9 cellular contexts compared by ENCODE assay signal in the genomic region with DNA sequence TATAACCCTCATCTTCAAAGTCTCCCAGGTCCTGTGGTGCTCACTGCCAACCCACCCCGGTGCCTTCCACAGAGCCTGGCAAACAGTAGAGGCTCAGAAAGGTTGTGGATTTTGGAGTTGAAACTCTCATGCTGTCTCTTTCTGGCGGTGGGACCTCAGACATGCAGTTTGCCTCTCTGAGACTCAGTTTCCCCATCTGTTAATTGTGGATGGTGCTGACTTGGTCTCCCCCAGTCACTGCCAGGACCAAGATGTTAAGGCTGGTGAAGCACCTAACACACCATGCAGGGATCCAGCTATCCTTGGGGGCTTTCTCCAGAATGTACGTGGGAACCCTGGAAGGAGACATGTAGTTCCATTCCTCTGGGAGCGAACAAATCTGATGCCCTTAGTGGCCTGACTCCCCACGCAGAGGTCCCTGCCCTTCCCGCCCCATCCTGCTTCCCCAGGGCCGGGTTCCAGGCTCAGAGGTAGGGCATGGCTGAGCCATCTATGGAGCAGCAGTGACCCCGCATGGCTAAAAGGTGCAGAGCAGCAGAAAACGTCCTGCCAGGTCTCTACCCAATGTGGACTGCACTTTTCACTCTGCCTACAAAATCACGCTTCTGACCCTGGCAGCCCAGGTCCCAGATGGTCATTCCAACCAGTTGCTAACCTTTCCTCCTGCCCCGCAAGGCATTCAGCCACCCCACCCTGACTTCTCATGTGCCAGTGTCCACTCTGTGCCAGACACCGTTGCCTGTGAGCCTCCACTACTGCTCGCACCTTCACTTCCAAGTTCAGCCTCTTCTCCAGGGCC.
DNase-seq lines count a peak whose midpoint lies in the region; ATAC-seq and TF ChIP-seq lines count a peak whose summit lies in the region.
"Had no signal": no experiment of that assay in that cellular context is flagged by ENCODE, and none has a peak within 500 bp of the region (broad histone marks: within the 10 kb centered on the region; RNA-seq: fewer than 3 reads in every experiment).

No MANE protein-coding gene starts in this region.

- TF ChIP-seq CTCF in AG09319 (IDR thresholded peaks at IDR 0.05; ENCODE audit: low read depth, low read length), result peak; percentile 93
- TF ChIP-seq CTCF in nephron (IDR thresholded peaks at IDR 0.05; ENCODE audit: unreplicated experiment in 3 of 3), result peak; percentile 86 to 94 (median 90)

- H3K27ac Mint-ChIP-seq in nephron, result peak overlapping the region in 1 of 3 experiments; percentile 51
- H3K27ac Mint-ChIP-seq: stimulated activated naive CD8-positive, alpha-beta T cell treated with anti-CD3 and anti-CD28 coated beads, Interleukin-15, Interleukin-2, amounts not matched to agents 100 ng/mL and 50 ng/mL, for 24 hours had no signal

- peak; percentile 71 for ATAC-seq in GM18909 (IDR thresholded peaks at IDR 0.05; ENCODE audit: poor library complexity, unreplicated experiment)

- H3K4me3 Mint-ChIP-seq in nephron, result no peak overlapping the region
- H3K4me3 Mint-ChIP-seq: stimulated activated naive CD8-positive, alpha-beta T cell treated with anti-CD3 and anti-CD28 coated beads, Interleukin-15, Interleukin-2, amounts not matched to agents 100 ng/mL and 50 ng/mL, for 24 hours had no signal

- DNase-seq in AG09319 (ENCODE audit: extremely low read depth, low read depth), result no peak
- DNase-seq in HK-2 (ENCODE audit: unreplicated experiment), result peak; percentile 71
- peak; percentile 8 for DNase-seq in NOMO-1 treated with dmso at 0.1 percent for 144 hours (lab: John Stamatoyannopoulos, UW; ENCODE audit: unreplicated experiment)
- peak; percentile 85 for DNase-seq in activated CD8-positive, alpha-beta memory T cell treated with anti-CD3 and anti-CD28 coated beads, Interleukin-2, amount 50 U/mL, for 48 hours
- DNase-seq in erythroblast (lab: John Stamatoyannopoulos, UW), result peak; percentile 36 to 61
- peak; percentile 77 for DNase-seq in superior temporal gyrus (ENCODE audit: extremely low spot score)

- peaks cover 29% of the 10 kb centered on the region for H3K27me3 Mint-ChIP-seq in nephron (ENCODE audit: low read depth)
- H3K27me3 Mint-ChIP-seq: stimulated activated naive CD8-positive, alpha-beta T cell treated with anti-CD3 and anti-CD28 coated beads, Interleukin-15, Interleukin-2, amounts not matched to agents 100 ng/mL and 50 ng/mL, for 24 hours had no signal

- no peaks in the 10 kb centered on the region for H3K9me3 Mint-ChIP-seq in nephron
- H3K9me3 Mint-ChIP-seq: stimulated activated naive CD8-positive, alpha-beta T cell treated with anti-CD3 and anti-CD28 coated beads, Interleukin-15, Interleukin-2, amounts not matched to agents 100 ng/mL and 50 ng/mL, for 24 hours had no signal

- no peak for TF ChIP-seq POLR2A in erythroblast (IDR thresholded peaks at IDR 0.05; ENCODE audit: low read length)

- H3K36me3 Mint-ChIP-seq in nephron (ENCODE audit: low read depth), result no peaks in the 10 kb centered on the region

- H3K4me1 Mint-ChIP-seq in nephron, result peaks cover 8% of the 10 kb centered on the region
